Comparison of ENCODE assay signal across 13 cellular contexts in genomic region chr1:84089470-84090261, GRCh38. TPM values are rescaled to one million over a fixed set of nuclear protein-coding genes. Genes with fewer than 3 reads are reported as not detected.
DNase-seq lines count a peak whose midpoint lies in the region; ATAC-seq, FAIRE-seq and TF ChIP-seq lines count a peak whose summit lies in the region.
"Had no signal": no experiment of that assay in that cellular context is flagged by ENCODE, and none has a peak within 500 bp of the region (broad histone marks: within the 10 kb centered on the region; RNA-seq: fewer than 3 reads in every experiment).

No MANE protein-coding gene starts in this region.

- H3K4me2 ChIP-seq in PC-9 (0 out of 2 replicates have a peak overlapping the region, but pooled peaks have one; percentile 5), endothelial cell of umbilical vein (ENCODE audit: insufficient read depth, low read length) (no peak overlapping the region), GM23338 (no peak overlapping the region)
- H3K4me2 ChIP-seq: BLaER1 treated with 17β-estradiol and CSF1 and Interleukin-3, amounts not matched to agents 10 nM and 100 nM had no signal

- no peaks in the 10 kb centered on the region for H3K27me3 ChIP-seq in PC-9 (ENCODE audit: insufficient read depth, low read depth)
- no peaks in the 10 kb centered on the region for H3K27me3 ChIP-seq in endothelial cell of umbilical vein (ENCODE audit: control insufficient read depth in 2 of 2, insufficient read depth in 2 of 2, low read length in 2 of 2)
- H3K27me3 ChIP-seq in GM23338 (ENCODE audit: insufficient read depth), result no peaks in the 10 kb centered on the region
- H3K27me3 ChIP-seq: BLaER1 treated with 17β-estradiol and CSF1 and Interleukin-3, amounts not matched to agents 10 nM and 100 nM had no signal

- peak overlapping the region; percentile 38 for H3K27ac Mint-ChIP-seq in activated T-cell treated with anti-CD3 and anti-CD28 coated beads, Interleukin-2, amount 50 U/mL, for 72 hours
- H3K27ac Mint-ChIP-seq in stimulated activated naive B cell treated with anti-CD40 and anti-IgM and Interleukin-4, amounts not matched to agents 10 μg/mL and 1 μg/mL and 100 μg/mL, for 72 hours, result no peak overlapping the region
- H3K27ac Mint-ChIP-seq in GM23338, result no peak overlapping the region

- dilution Hi-C loops in endothelial cell of umbilical vein (cut with MboI; ENCODE audit: extremely low pct_ligation_motif_present, low sequenced_read_pairs), result no loop called here

- peak; percentile 83 to 86 for ATAC-seq in activated T-cell treated with anti-CD3 and anti-CD28 coated beads, Interleukin-2, amount 50 U/mL, for 72 hours (replicated peaks in 1 of 2)
- ATAC-seq in stimulated activated naive B cell treated with anti-CD40 and anti-IgM and Interleukin-4, amounts not matched to agents 10 μg/mL and 1 μg/mL and 100 μg/mL, for 72 hours (replicated peaks), result peak; percentile 42 to 50
- ATAC-seq in GM23338, result no peak

- DNase-seq in activated T-cell treated with anti-CD3 and anti-CD28 coated beads, Interleukin-2, amount 50 U/mL, for 72 hours, result no peak
- no peak for DNase-seq in activated T-cell treated with anti-CD3 and anti-CD28 coated beads, Interleukin-2, amount 50 U/mL, for 48 hours
- peak in 1 of 2 experiments; percentile 72 for DNase-seq in PC-9
- peak; percentile 31 for DNase-seq in endothelial cell of umbilical vein (ENCODE audit: low read depth, low spot score)
- no peak for DNase-seq in stimulated activated naive B cell treated with anti-CD40 and anti-IgM and Interleukin-4, amounts not matched to agents 10 μg/mL and 1 μg/mL and 100 μg/mL, for 72 hours
- DNase-seq in globus pallidus (ENCODE audit: low spot score), result no peak
- no peak for DNase-seq in GM23338 (ENCODE audit: low spot score)
- DNase-seq in UCSD-AML1 (lab: John Stamatoyannopoulos, UW; ENCODE audit: unreplicated experiment), result no peak
- DNase-seq: glutamatergic neuron; KG1; SHP77; stimulated activated CD4-positive, alpha-beta T cell treated with anti-CD3 and anti-CD28 coated beads, Interleukin-4, amount 100 ng/mL, for 24 hours had no signal

- H3K79me2 ChIP-seq in PC-9 (ENCODE audit: low read depth), result peaks cover under 1% of the 10 kb centered on the region
- H3K79me2 ChIP-seq in endothelial cell of umbilical vein (ENCODE audit: control insufficient read depth, insufficient read depth, low read length), result no peaks in the 10 kb centered on the region
- H3K79me2 ChIP-seq in GM23338 (replicated peaks; ENCODE audit: insufficient read depth), result peaks cover 37% of the 10 kb centered on the region

- H2AFZ ChIP-seq in PC-9, result no peak overlapping the region
- H2AFZ ChIP-seq in endothelial cell of umbilical vein (ENCODE audit: low read depth, low read length), result no peak overlapping the region
- no peak overlapping the region for H2AFZ ChIP-seq in GM23338

- CTCF ChIA-PET in PC-9 (lab: Charles Lee) (no interaction called here), endothelial cell of umbilical vein (lab: Charles Lee) (interaction anchor here (1.3 to 1.9 kb wide), 4 partner anchors 9 to 158 kb away, joined by 4 to 9 read pairs (median 4); no protein-coding TSS in a partner anchor)

- no peaks in the 10 kb centered on the region for H3K9me3 Mint-ChIP-seq in activated T-cell treated with anti-CD3 and anti-CD28 coated beads, Interleukin-2, amount 50 U/mL, for 72 hours
- H3K9me3 Mint-ChIP-seq in stimulated activated naive B cell treated with anti-CD40 and anti-IgM and Interleukin-4, amounts not matched to agents 10 μg/mL and 1 μg/mL and 100 μg/mL, for 72 hours, result no peaks in the 10 kb centered on the region
- H3K9me3 Mint-ChIP-seq in GM23338, result no peaks in the 10 kb centered on the region

- intact Hi-C loops in PC-9 (cut with micrococcal nuclease; ENCODE audit: unreplicated experiment) (no loop called here), endothelial cell of umbilical vein (cut with micrococcal nuclease) (no loop called here)

- FAIRE-seq in endothelial cell of umbilical vein (lab: Jason Lieb, UNC), result no peak

- H4K20me1 ChIP-seq in PC-9 (ENCODE audit: insufficient read depth) (no peaks in the 10 kb centered on the region), endothelial cell of umbilical vein (replicated peaks; ENCODE audit: control insufficient read depth, extremely low read depth, insufficient read depth, low read length) (no peaks in the 10 kb centered on the region), GM23338 (replicated peaks; ENCODE audit: insufficient read depth) (no peaks in the 10 kb centered on the region)
- H4K20me1 ChIP-seq: BLaER1 treated with 17β-estradiol and CSF1 and Interleukin-3, amounts not matched to agents 10 nM and 100 nM had no signal

- POLR2A ChIA-PET in PC-9 (lab: Charles Lee; ENCODE audit: unreplicated experiment) (interaction anchor here (0.7 kb wide), 2 partner anchors 180 to 417 kb away, joined by 4 read pairs; partner anchors contain the start of gene GNG5), endothelial cell of umbilical vein (lab: Charles Lee) (no interaction called here)

- H3K36me3 ChIP-seq in PC-9 (ENCODE audit: low read depth) (0 out of 2 replicates have a peak, but pooled peaks cover 8% of the 10 kb centered on the region), endothelial cell of umbilical vein (ENCODE audit: control insufficient read depth in 2 of 2, extremely low read depth in 1 of 2, insufficient read depth in 2 of 2, low read length in 2 of 2) (no peaks in the 10 kb centered on the region), GM23338 (ENCODE audit: insufficient read depth) (no peaks in the 10 kb centered on the region)
- H3K36me3 ChIP-seq: BLaER1 treated with 17β-estradiol and CSF1 and Interleukin-3, amounts not matched to agents 10 nM and 100 nM had no signal

- peaks cover 27% of the 10 kb centered on the region for H3K4me1 Mint-ChIP-seq in activated T-cell treated with anti-CD3 and anti-CD28 coated beads, Interleukin-2, amount 50 U/mL, for 72 hours (ENCODE audit: low read depth)
- peaks cover 22 to 24% of the 10 kb centered on the region in 2 donors for H3K4me1 Mint-ChIP-seq in stimulated activated naive B cell treated with anti-CD40 and anti-IgM and Interleukin-4, amounts not matched to agents 10 μg/mL and 1 μg/mL and 100 μg/mL, for 72 hours
- H3K4me1 Mint-ChIP-seq in GM23338, result no peaks in the 10 kb centered on the region

- TF ChIP-seq CTCF in PC-9 (conservative IDR thresholded peaks at IDR 0.05) (no peak), endothelial cell of umbilical vein (IDR thresholded peaks at IDR 0.05; ENCODE audit: extremely low read depth in 1 of 2, insufficient read depth in 1 of 2, low read depth in 1 of 2, low read length in 2 of 2) (no peak), GM23338 (conservative IDR thresholded peaks at IDR 0.05; ENCODE audit: low read depth in 2 of 2) (no peak)

- no peaks in the 10 kb centered on the region for H3K9me2 ChIP-seq in PC-9 (ENCODE audit: insufficient read depth)
- H3K9me2 ChIP-seq in GM23338 (ENCODE audit: insufficient read depth), result no peaks in the 10 kb centered on the region; the same call in 1 of the 2 replicates

- no peak for TF ChIP-seq POLR2A in endothelial cell of umbilical vein (IDR thresholded peaks at IDR 0.05; ENCODE audit: low read depth, low read length)

- no peaks in the 10 kb centered on the region for H3K36me3 Mint-ChIP-seq in activated T-cell treated with anti-CD3 and anti-CD28 coated beads, Interleukin-2, amount 50 U/mL, for 72 hours (ENCODE audit: insufficient read depth in 2 of 2)
- H3K36me3 Mint-ChIP-seq in stimulated activated naive B cell treated with anti-CD40 and anti-IgM and Interleukin-4, amounts not matched to agents 10 μg/mL and 1 μg/mL and 100 μg/mL, for 72 hours, result peaks cover 0 to 5% of the 10 kb centered on the region in 2 donors
- no peaks in the 10 kb centered on the region for H3K36me3 Mint-ChIP-seq in GM23338 (ENCODE audit: low read depth)

- peak overlapping the region; percentile 8; the same call in 1 of the 2 replicates for H3K27ac ChIP-seq in PC-9
- H3K27ac ChIP-seq in endothelial cell of umbilical vein (ENCODE audit: insufficient read depth, low read depth, low read length), result no peak overlapping the region
- no peak overlapping the region for H3K27ac ChIP-seq in GM23338 (ENCODE audit: low read depth)
- H3K27ac ChIP-seq: BLaER1 treated with 17β-estradiol and CSF1 and Interleukin-3, amounts not matched to agents 10 nM and 100 nM had no signal

- H3K9me1 ChIP-seq in endothelial cell of umbilical vein (replicated peaks; ENCODE audit: control insufficient read depth, extremely low read depth, insufficient read depth, low read length), result no peaks in the 10 kb centered on the region

- H3K9ac ChIP-seq in endothelial cell of umbilical vein (replicated peaks; ENCODE audit: extremely low read depth, insufficient read depth, low read length), result no peak overlapping the region
- H3K9ac ChIP-seq: BLaER1 treated with 17β-estradiol and CSF1 and Interleukin-3, amounts not matched to agents 10 nM and 100 nM had no signal

- peaks cover 8% of the 10 kb centered on the region for H3F3A ChIP-seq in PC-9 (ENCODE audit: insufficient read depth, low read depth)
- no peaks in the 10 kb centered on the region for H3F3A ChIP-seq in GM23338 (replicated peaks; ENCODE audit: low read depth)

- H3K4me3 ChIP-seq in PC-9 (no peak overlapping the region), endothelial cell of umbilical vein (replicated peaks in 1 of 3; ENCODE audit: insufficient read depth in 1 of 3, low read depth in 1 of 3, low read length in 3 of 3) (no peak overlapping the region), GM23338 (no peak overlapping the region)
- H3K4me3 ChIP-seq: BLaER1 treated with 17β-estradiol and CSF1 and Interleukin-3, amounts not matched to agents 10 nM and 100 nM had no signal

- H3K4me3 Mint-ChIP-seq in activated T-cell treated with anti-CD3 and anti-CD28 coated beads, Interleukin-2, amount 50 U/mL, for 72 hours, result peak overlapping the region; percentile 3 to 68
- no peak overlapping the region for H3K4me3 Mint-ChIP-seq in stimulated activated naive B cell treated with anti-CD40 and anti-IgM and Interleukin-4, amounts not matched to agents 10 μg/mL and 1 μg/mL and 100 μg/mL, for 72 hours
- no peak overlapping the region for H3K4me3 Mint-ChIP-seq in GM23338

- H3K9me3 ChIP-seq in PC-9 (ENCODE audit: insufficient read depth, low read depth) (peaks cover 2% of the 10 kb centered on the region; the same call in 1 of the 2 replicates), endothelial cell of umbilical vein (replicated peaks; ENCODE audit: control insufficient read depth, insufficient read depth, low read length) (no peaks in the 10 kb centered on the region)
- H3K9me3 ChIP-seq: BLaER1 treated with 17β-estradiol and CSF1 and Interleukin-3, amounts not matched to agents 10 nM and 100 nM had no signal

- BruUV-seq in PC-9 (replicated peaks; lab: Mats Ljungman, UMichigan) (no TSS peak), endothelial cell of umbilical vein (replicated peaks; lab: Mats Ljungman, UMichigan) (no TSS peak)

- H3K4me1 ChIP-seq in PC-9 (replicated peaks; ENCODE audit: insufficient read depth) (peaks cover 18% of the 10 kb centered on the region), endothelial cell of umbilical vein (ENCODE audit: control insufficient read depth, extremely low read depth, insufficient read depth, low read length) (peaks cover 8% of the 10 kb centered on the region), GM23338 (ENCODE audit: insufficient read depth) (peaks cover 3% of the 10 kb centered on the region; the same call in 1 of the 2 replicates)
- H3K4me1 ChIP-seq: BLaER1 treated with 17β-estradiol and CSF1 and Interleukin-3, amounts not matched to agents 10 nM and 100 nM had no signal

- no peaks in the 10 kb centered on the region for H3K27me3 Mint-ChIP-seq in activated T-cell treated with anti-CD3 and anti-CD28 coated beads, Interleukin-2, amount 50 U/mL, for 72 hours (ENCODE audit: low read depth)
- no peaks in the 10 kb centered on the region for H3K27me3 Mint-ChIP-seq in stimulated activated naive B cell treated with anti-CD40 and anti-IgM and Interleukin-4, amounts not matched to agents 10 μg/mL and 1 μg/mL and 100 μg/mL, for 72 hours
- H3K27me3 Mint-ChIP-seq in GM23338 (ENCODE audit: insufficient read depth, low read depth, poor library complexity), result peaks cover 3% of the 10 kb centered on the region

RNA-seq across cellular contexts. Expression of gene PRKACB, which starts 54.4 kb away (rescaled TPM):
- 10 to 100 TPM; 35.0 to 42.4 TPM for total RNA-seq in activated T-cell treated with anti-CD3 and anti-CD28 coated beads, Interleukin-2, amount 50 U/mL, for 72 hours
- total RNA-seq in PC-9 (2021) (16.1 and 16.7 TPM in 2 replicates), endothelial cell of umbilical vein (72.6 and 77.5 TPM in 2 replicates)
- polyA plus RNA-seq in endothelial cell of umbilical vein (13.3 and 19.1 TPM in 2 replicates), GM23338 (2016; fragmentation: Nextera tagmentation; extraction: Ambion mirVana) (13.1 and 14.6 TPM in 2 replicates)
- polyA plus RNA-seq in endothelial cell of umbilical vein (2011; cell fraction: cytosol; rRNA removed), result 22.6 and 24.2 TPM in 2 replicates
- polyA plus RNA-seq in endothelial cell of umbilical vein (2011; cell fraction: nucleus; rRNA removed), result 24.1 and 31.9 TPM in 2 replicates
- 38.5 and 69.3 TPM in 2 replicates for polyA plus RNA-seq in endothelial cell of umbilical vein (2012)
- 43.3 and 49.7 TPM in 2 replicates for polyA minus RNA-seq in endothelial cell of umbilical vein
- polyA minus RNA-seq in endothelial cell of umbilical vein (2011; cell fraction: cytosol; rRNA and poly(A)+ RNA removed), result 12.3 TPM
- 62.5 and 77.8 TPM in 2 replicates for polyA minus RNA-seq in endothelial cell of umbilical vein (2011; cell fraction: nucleus; rRNA and poly(A)+ RNA removed)
- 28.0 and 30.8 TPM in 2 replicates for total RNA-seq in GM23338 (2014; rRNA removed; shearing (Covaris generic))

Comparison
In these comparisons a context has a peak if more than half of its experiments do, and no peak if none do; other contexts are left out.
1. H3K4me3 Mint-ChIP-seq: peak in activated T-cell treated with anti-CD3 and anti-CD28 coated beads, Interleukin-2, amount 50 U/mL, for 72 hours (2 of 2); none in stimulated activated naive B cell treated with anti-CD40 and anti-IgM and Interleukin-4, amounts not matched to agents 10 μg/mL and 1 μg/mL and 100 μg/mL, for 72 hours (0 of 2) and GM23338 (single experiment).